In genomic region chr4:155604718-155605601, GRCh38 we compare ENCODE assay signal across 1 cellular context.
TF ChIP-seq lines count a peak whose summit lies in the region.

No MANE protein-coding gene starts in this region.

TF ChIP-seq in SK-N-SH, 30 proteins besides CTCF, POLR2A, EP300 and RAD21 (continued from another document):
- TF ChIP-seq TEAD4 (IDR thresholded peaks at IDR 0.05; ENCODE audit: borderline replicate concordance, insufficient read depth) (peak; percentile 90), EZH2phosphoT487 (IDR thresholded peaks at IDR 0.05; ENCODE audit: borderline replicate concordance, low read depth) (no peak), MAX (IDR thresholded peaks at IDR 0.05; ENCODE audit: low read depth) (0 out of 2 replicates have a peak, but pooled peaks have one; percentile 21), ELF1 (IDR thresholded peaks at IDR 0.05) (no peak), ZBTB33 (IDR thresholded peaks at IDR 0.05; ENCODE audit: borderline replicate concordance, low read depth) (0 out of 2 replicates have a peak, but pooled peaks have one; percentile 13), MEF2A (IDR thresholded peaks at IDR 0.05; ENCODE audit: borderline replicate concordance, low read depth) (peak; percentile 43; the same call in 1 of the 2 replicates), NFIC (IDR thresholded peaks at IDR 0.05; ENCODE audit: borderline replicate concordance) (peak; percentile 99), FOXM1 (IDR thresholded peaks at IDR 0.05; ENCODE audit: low read depth) (peak; percentile 71), PBX3 (IDR thresholded peaks at IDR 0.05) (peak; percentile 85), YY1 (IDR thresholded peaks at IDR 0.05; ENCODE audit: low read depth) (no peak), MXI1 (IDR thresholded peaks at IDR 0.05; ENCODE audit: low read depth, low read length) (no peak), TCF12 (IDR thresholded peaks at IDR 0.05) (peak; percentile 95), JUND (IDR thresholded peaks at IDR 0.05) (peak; percentile 93), RFX5 (IDR thresholded peaks at IDR 0.05; ENCODE audit: low read length) (no peak), USF2 (IDR thresholded peaks at IDR 0.05; ENCODE audit: borderline replicate concordance, low read depth, low read length) (no peak), POLR2AphosphoS5 (IDR thresholded peaks at IDR 0.05; ENCODE audit: low read depth, low read length) (peak; percentile 61; the same call in 1 of the 2 replicates), USF1 (IDR thresholded peaks at IDR 0.05; ENCODE audit: borderline replicate concordance, low read depth) (no peak), CHD2 (IDR thresholded peaks at IDR 0.05; ENCODE audit: low read length, partially characterized antibody) (no peak), NRF1 (IDR thresholded peaks at IDR 0.05; ENCODE audit: low read depth, low read length) (no peak), GATA2 (CRISPR knock-in tag; IDR thresholded peaks at IDR 0.05) (no peak), IRF3 (IDR thresholded peaks at IDR 0.05; ENCODE audit: low read depth, low read length) (no peak), SMC3 (IDR thresholded peaks at IDR 0.05; ENCODE audit: low read depth, low read length) (no peak), GABPA (IDR thresholded peaks at IDR 0.05; ENCODE audit: low read depth) (no peak)
TF ChIP-seq in SK-N-SH: peak in this region for 12.
